1 cellular context compared by ENCODE assay signal in genomic region chr20:5923493-5923892, GRCh38.
TF ChIP-seq lines count a peak whose summit lies in the region.

No MANE protein-coding gene starts in this region.

TF ChIP-seq in HepG2, 621 proteins besides CTCF, POLR2A, EP300 and RAD21:
- TF ChIP-seq GFI1 (CRISPR knock-in tag; IDR thresholded peaks at IDR 0.05; ENCODE audit: borderline replicate concordance) (0 out of 2 replicates have a peak, but pooled peaks have one; percentile 24), AGO1 (IDR thresholded peaks at IDR 0.05; ENCODE audit: low read depth, low read length, poor library complexity, severe bottlenecking) (no peak)
- TF ChIP-seq, protein P1, sequence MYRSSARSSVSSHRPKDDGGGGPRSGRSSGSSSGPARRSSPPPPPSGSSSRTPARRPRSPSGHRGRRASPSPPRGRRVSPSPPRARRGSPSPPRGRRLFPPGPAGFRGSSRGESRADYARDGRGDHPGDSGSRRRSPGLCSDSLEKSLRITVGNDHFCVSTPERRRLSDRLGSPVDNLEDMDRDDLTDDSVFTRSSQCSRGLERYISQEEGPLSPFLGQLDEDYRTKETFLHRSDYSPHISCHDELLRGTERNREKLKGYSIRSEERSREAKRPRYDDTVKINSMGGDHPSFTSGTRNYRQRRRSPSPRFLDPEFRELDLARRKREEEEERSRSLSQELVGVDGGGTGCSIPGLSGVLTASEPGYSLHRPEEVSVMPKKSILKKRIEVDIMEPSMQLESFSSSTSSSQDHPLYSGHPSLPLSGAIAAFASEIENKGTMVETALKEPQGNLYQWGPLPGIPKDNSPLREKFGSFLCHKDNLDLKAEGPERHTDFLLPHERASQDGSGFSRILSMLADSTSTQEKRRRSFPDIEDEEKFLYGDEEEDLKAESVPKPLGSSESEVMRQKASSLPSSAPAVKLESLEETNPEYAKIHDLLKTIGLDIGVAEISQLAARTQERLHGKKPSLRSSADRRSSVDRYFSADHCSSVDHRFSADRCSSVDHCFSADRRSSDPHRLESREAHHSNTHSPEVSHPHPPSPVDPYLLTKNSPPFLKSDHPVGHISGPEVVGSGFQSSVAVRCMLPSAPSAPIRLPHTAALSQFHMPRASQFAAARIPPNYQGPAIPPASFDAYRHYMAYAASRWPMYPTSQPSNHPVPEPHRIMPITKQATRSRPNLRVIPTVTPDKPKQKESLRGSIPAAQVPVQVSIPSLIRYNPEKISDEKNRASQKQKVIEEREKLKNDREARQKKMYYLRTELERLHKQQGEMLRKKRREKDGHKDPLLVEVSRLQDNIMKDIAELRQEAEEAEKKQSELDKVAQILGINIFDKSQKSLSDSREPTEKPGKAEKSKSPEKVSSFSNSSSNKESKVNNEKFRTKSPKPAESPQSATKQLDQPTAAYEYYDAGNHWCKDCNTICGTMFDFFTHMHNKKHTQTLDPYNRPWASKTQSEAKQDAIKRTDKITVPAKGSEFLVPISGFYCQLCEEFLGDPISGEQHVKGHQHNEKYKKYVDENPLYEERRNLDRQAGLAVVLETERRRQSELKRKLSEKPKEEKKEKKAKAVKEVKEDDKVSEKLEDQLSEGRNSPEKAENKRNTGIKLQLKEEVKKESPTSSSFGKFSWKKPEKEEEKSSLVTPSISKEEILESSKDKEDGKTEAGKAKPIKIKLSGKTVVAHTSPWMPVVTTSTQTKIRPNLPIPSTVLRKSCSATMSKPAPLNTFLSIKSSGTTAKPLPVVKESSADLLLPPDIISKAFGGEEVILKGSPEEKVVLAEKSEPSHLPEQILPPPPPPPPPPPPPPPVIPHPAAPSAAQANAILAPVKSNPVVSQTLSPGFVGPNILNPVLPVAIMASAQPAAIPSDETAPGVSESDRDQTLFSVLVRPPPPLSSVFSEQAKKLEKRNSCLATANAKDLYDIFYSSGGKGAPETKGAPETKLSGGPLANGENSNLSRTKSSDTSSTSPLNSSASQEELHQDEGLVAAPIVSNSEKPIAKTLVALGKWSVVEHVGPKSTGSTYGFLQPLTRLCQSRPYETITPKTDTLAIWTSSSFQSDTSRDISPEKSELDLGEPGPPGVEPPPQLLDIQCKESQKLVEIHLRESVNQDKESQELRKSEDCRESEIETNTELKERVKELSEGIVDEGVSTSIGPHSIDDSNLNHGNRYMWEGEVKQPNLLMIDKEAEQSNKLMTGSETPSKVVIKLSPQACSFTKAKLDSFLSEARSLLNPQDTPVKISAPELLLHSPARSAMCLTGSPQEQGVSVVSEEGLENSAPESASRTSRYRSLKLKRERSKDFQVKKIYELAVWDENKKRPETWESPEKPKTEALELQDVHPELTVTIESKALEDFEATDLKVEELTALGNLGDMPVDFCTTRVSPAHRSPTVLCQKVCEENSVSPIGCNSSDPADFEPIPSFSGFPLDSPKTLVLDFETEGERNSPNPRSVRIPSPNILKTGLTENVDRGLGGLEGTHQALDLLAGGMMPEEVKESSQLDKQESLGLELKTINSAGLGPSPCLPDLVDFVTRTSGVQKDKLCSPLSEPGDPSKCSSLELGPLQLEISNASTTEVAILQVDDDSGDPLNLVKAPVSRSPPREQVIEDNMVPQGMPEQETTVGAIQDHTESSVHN (CRISPR knock-in tag; IDR thresholded peaks at IDR 0.05), result no peak
TF ChIP-seq in HepG2: peak in this region for 1.
